30 cellular contexts compared by ENCODE assay signal in the genomic region with DNA sequence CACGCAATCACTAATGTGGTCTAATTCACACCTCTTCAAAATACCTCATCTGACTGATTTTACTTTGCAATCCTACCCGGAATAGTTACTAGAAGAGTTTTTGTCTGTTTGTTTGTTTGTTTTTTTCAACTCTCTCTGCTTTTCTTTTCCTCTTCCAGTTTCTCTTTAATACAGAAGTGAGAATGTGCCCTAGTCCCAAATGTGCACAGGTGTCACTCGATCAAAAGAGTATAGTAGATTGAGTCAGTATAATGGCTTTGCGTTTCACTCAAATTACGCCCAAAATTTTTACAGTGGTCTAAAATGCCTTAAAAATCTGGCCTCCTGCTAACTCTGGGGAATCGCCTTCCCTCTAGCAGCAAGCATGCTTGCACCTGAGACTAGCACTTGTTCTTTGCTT.
"Had no signal": no experiment of that assay in that cellular context is flagged by ENCODE, and none has a peak within 500 bp of the region (broad histone marks: within the 10 kb centered on the region; RNA-seq: fewer than 3 reads in every experiment).

No MANE protein-coding gene starts in this region.

- H3K27ac Mint-ChIP-seq: activated CD4-positive, alpha-beta memory T cell treated with anti-CD3 and anti-CD28 coated beads, Interleukin-2, amount 10 ng/mL, durations not matched to agents 7 days and 5 days; activated naive CD4-positive, alpha-beta T cell treated with anti-CD3 and anti-CD28 coated beads, Interleukin-2, amount 50 U/mL, for 24 hours; activated naive CD8-positive, alpha-beta T cell treated with anti-CD3 and anti-CD28 coated beads, Interleukin-2, amount 10 ng/mL, durations not matched to agents 7 days and 5 days; activated T-cell treated with anti-CD3 and anti-CD28 coated beads, Interleukin-2, amount 50 U/mL, for 72 hours; activated T-helper 17 cell treated with anti-CD3 and anti-CD28 coated beads, Interleukin-2, amount 50 U/mL, for 72 hours had no signal

- H3K36me3 Mint-ChIP-seq: activated naive CD4-positive, alpha-beta T cell treated with anti-CD3 and anti-CD28 coated beads, Interleukin-2, amount 50 U/mL, for 24 hours; activated naive CD8-positive, alpha-beta T cell treated with anti-CD3 and anti-CD28 coated beads, Interleukin-2, amount 10 ng/mL, durations not matched to agents 7 days and 5 days had no signal

- H3K4me1 Mint-ChIP-seq: activated CD4-positive, alpha-beta memory T cell treated with anti-CD3 and anti-CD28 coated beads, Interleukin-2, amount 10 ng/mL, durations not matched to agents 7 days and 5 days; activated naive CD4-positive, alpha-beta T cell treated with anti-CD3 and anti-CD28 coated beads, Interleukin-2, amount 50 U/mL, for 24 hours; activated naive CD8-positive, alpha-beta T cell treated with anti-CD3 and anti-CD28 coated beads, Interleukin-2, amount 10 ng/mL, durations not matched to agents 7 days and 5 days; activated T-helper 17 cell treated with anti-CD3 and anti-CD28 coated beads, Interleukin-2, amount 50 U/mL, for 72 hours; central memory CD8-positive, alpha-beta T cell had no signal

- ATAC-seq: activated T-cell treated with anti-CD3 and anti-CD28 coated beads, Interleukin-2, amount 50 U/mL, for 72 hours; activated T-helper 17 cell treated with anti-CD3 and anti-CD28 coated beads, Interleukin-2, amount 50 U/mL, for 72 hours had no signal

- H3K9me3 Mint-ChIP-seq: activated CD4-positive, alpha-beta memory T cell treated with anti-CD3 and anti-CD28 coated beads, Interleukin-2, amount 10 ng/mL, durations not matched to agents 7 days and 5 days; activated naive CD4-positive, alpha-beta T cell treated with anti-CD3 and anti-CD28 coated beads, Interleukin-2, amount 50 U/mL, for 24 hours; activated naive CD8-positive, alpha-beta T cell treated with anti-CD3 and anti-CD28 coated beads, Interleukin-2, amount 10 ng/mL, durations not matched to agents 7 days and 5 days; activated T-cell treated with anti-CD3 and anti-CD28 coated beads, Interleukin-2, amount 50 U/mL, for 72 hours; activated T-helper 17 cell treated with anti-CD3 and anti-CD28 coated beads, Interleukin-2, amount 50 U/mL, for 72 hours had no signal

- DNase-seq: activated CD4-positive, alpha-beta memory T cell treated with anti-CD3 and anti-CD28 coated beads, Interleukin-2, amount 10 ng/mL, durations not matched to agents 7 days and 5 days; activated CD4-positive, alpha-beta T cell treated with anti-CD3 and anti-CD28 coated beads for 1 hour; activated CD4-positive, alpha-beta T cell treated with anti-CD3 and anti-CD28 coated beads for 48 hours; activated CD4-positive, CD25-positive, alpha-beta regulatory T cell; activated effector memory CD4-positive, alpha-beta T cell treated with anti-CD3 and anti-CD28 coated beads, Interleukin-2, amount 50 U/mL, for 16 hours; activated naive CD4-positive, alpha-beta T cell treated with Interleukin-2 at 50 U/mL for 16 hours; activated naive CD8-positive, alpha-beta T cell treated with anti-CD3 and anti-CD28 coated beads, Interleukin-2, amount 10 ng/mL, durations not matched to agents 7 days and 5 days; activated T-cell treated with anti-CD3 and anti-CD28 coated beads, Interleukin-2, amount 50 U/mL, for 1 hour; activated T-cell treated with anti-CD3 and anti-CD28 coated beads, Interleukin-2, amount 50 U/mL, for 72 hours; amygdala; colonic mucosa; NCI-H1092 treated with DMSO at 0.1 percent for 48 hours; NCI-H1417; NCI-H146; NCI-H187; NCI-H2029 treated with DMSO at 0.1 percent for 48 hours; NCI-H2107; NCI-H2171 treated with DMSO at 0.1 percent for 48 hours; NCI-H2227 treated with DMSO at 0.1 percent for 48 hours; NCI-H446; NCI-H510A treated with DMSO at 0.1 percent for 48 hours; NK-92 treated with Interleukin-12 subunit alpha and Interleukin-12 subunit beta, amount 100 ng/mL, for 24 hours; Right ventricle myocardium superior; T1000; WERI-Rb-1 had no signal

- H3K4me1 ChIP-seq: ascending aorta, colonic mucosa had no signal

- H3K36me3 ChIP-seq: ascending aorta, cardiac muscle cell, colonic mucosa, WERI-Rb-1 had no signal

- H3K27me3 ChIP-seq: ascending aorta, cardiac muscle cell, colonic mucosa had no signal

- H3K4me3 ChIP-seq: ascending aorta, cardiac muscle cell, colonic mucosa had no signal

- H3K4me3 Mint-ChIP-seq: activated CD4-positive, alpha-beta memory T cell treated with anti-CD3 and anti-CD28 coated beads, Interleukin-2, amount 10 ng/mL, durations not matched to agents 7 days and 5 days; activated naive CD4-positive, alpha-beta T cell treated with anti-CD3 and anti-CD28 coated beads, Interleukin-2, amount 50 U/mL, for 24 hours; activated naive CD8-positive, alpha-beta T cell treated with anti-CD3 and anti-CD28 coated beads, Interleukin-2, amount 10 ng/mL, durations not matched to agents 7 days and 5 days; activated T-cell treated with anti-CD3 and anti-CD28 coated beads, Interleukin-2, amount 50 U/mL, for 72 hours; activated T-helper 17 cell treated with anti-CD3 and anti-CD28 coated beads, Interleukin-2, amount 50 U/mL, for 72 hours; central memory CD8-positive, alpha-beta T cell had no signal

- H3K27ac ChIP-seq: ascending aorta, cardiac muscle cell, colonic mucosa, WERI-Rb-1 had no signal

- H3K27me3 Mint-ChIP-seq: activated CD4-positive, alpha-beta memory T cell treated with anti-CD3 and anti-CD28 coated beads, Interleukin-2, amount 10 ng/mL, durations not matched to agents 7 days and 5 days; activated naive CD4-positive, alpha-beta T cell treated with anti-CD3 and anti-CD28 coated beads, Interleukin-2, amount 50 U/mL, for 24 hours; activated naive CD8-positive, alpha-beta T cell treated with anti-CD3 and anti-CD28 coated beads, Interleukin-2, amount 10 ng/mL, durations not matched to agents 7 days and 5 days; activated T-helper 17 cell treated with anti-CD3 and anti-CD28 coated beads, Interleukin-2, amount 50 U/mL, for 72 hours; central memory CD8-positive, alpha-beta T cell had no signal
